19 cellular contexts compared by ENCODE assay signal in genomic region chr5:102218159-102218558, GRCh38.
A peak's percentile ranks its signal among the peaks of the same experiment; 100 is the strongest.
DNase-seq lines count a peak whose midpoint lies in the region; ATAC-seq and TF ChIP-seq lines count a peak whose summit lies in the region.
"Had no signal": no experiment of that assay in that cellular context is flagged by ENCODE, and none has a peak within 500 bp of the region (broad histone marks: within the 10 kb centered on the region; RNA-seq: fewer than 3 reads in every experiment).

No MANE protein-coding gene starts in this region.

- H3K36me3 ChIP-seq in colonic mucosa: no peaks in the 10 kb centered on the region
- H3K36me3 ChIP-seq: BLaER1, spleen, upper lobe of left lung had no signal

- peaks cover 6% of the 10 kb centered on the region for H3K4me1 ChIP-seq in colonic mucosa
- H3K4me1 ChIP-seq: BLaER1, spleen, upper lobe of left lung had no signal

- H3K9me3 ChIP-seq in colonic mucosa: no peaks in the 10 kb centered on the region

- no peak for TF ChIP-seq CTCF in colonic mucosa (IDR thresholded peaks at IDR 0.05)

- no peaks in the 10 kb centered on the region for H3K27me3 ChIP-seq in colonic mucosa
- H3K27me3 ChIP-seq: BLaER1, spleen, upper lobe of left lung had no signal

- peak; percentile 48 for DNase-seq in colonic mucosa
- DNase-seq in cerebellar cortex (ENCODE audit: low spot score): no peak
- no peak for DNase-seq in AG20443 (ENCODE audit: low spot score)
- no peak for DNase-seq in HuH-7.5 (ENCODE audit: low spot score)
- DNase-seq: activated CD8-positive, alpha-beta memory T cell treated with anti-CD3 and anti-CD28 coated beads, Interleukin-2, amount 10 ng/mL, durations not matched to agents 7 days and 5 days; activated naive CD4-positive, alpha-beta T cell treated with Interleukin-2 at 50 U/mL for 16 hours; cortex of kidney; foreskin melanocyte; naive thymus-derived CD4-positive, alpha-beta T cell; NCI-H1436 treated with DMSO at 0.1 percent for 48 hours; NCI-H226; SHP77 treated with DMSO at 0.1 percent for 48 hours; spleen; stimulated activated naive B cell treated with anti-CD40 and anti-IgM and Interleukin-4, amounts not matched to agents 10 μg/mL and 1 μg/mL and 100 μg/mL, for 72 hours; upper lobe of left lung had no signal

- ATAC-seq in GM18505 (IDR thresholded peaks at IDR 0.05; ENCODE audit: unreplicated experiment): peak; percentile 68
- ATAC-seq in GM19351 (IDR thresholded peaks at IDR 0.05; ENCODE audit: unreplicated experiment): peak; percentile 81
- ATAC-seq in HG03060 (IDR thresholded peaks at IDR 0.05; ENCODE audit: low read depth, unreplicated experiment): peak; percentile 62
- ATAC-seq: activated CD8-positive, alpha-beta memory T cell treated with anti-CD3 and anti-CD28 coated beads, Interleukin-2, amount 10 ng/mL, durations not matched to agents 7 days and 5 days; naive thymus-derived CD4-positive, alpha-beta T cell; stimulated activated naive B cell treated with anti-CD40 and anti-IgM and Interleukin-4, amounts not matched to agents 10 μg/mL and 1 μg/mL and 100 μg/mL, for 72 hours had no signal

- TF ChIP-seq POLR2A in GM18505 (IDR thresholded peaks at IDR 0.05; ENCODE audit: borderline replicate concordance, extremely low read depth, insufficient read depth, insufficient read length): no peak

- no peak overlapping the region for H3K27ac ChIP-seq in colonic mucosa
- H3K27ac ChIP-seq: BLaER1, spleen, upper lobe of left lung had no signal

- H3K9ac ChIP-seq in colonic mucosa (ENCODE audit: low read depth in 2 of 2, low read length in 2 of 2): no peak overlapping the region
- H3K9ac ChIP-seq: BLaER1 had no signal

- no peak overlapping the region for H3K4me3 ChIP-seq in colonic mucosa
- H3K4me3 ChIP-seq: BLaER1, spleen, upper lobe of left lung had no signal

- intact Hi-C loops in colonic mucosa (cut with DNase I): no loop called here
